17 cellular contexts compared by ENCODE assay signal in the genomic region with DNA sequence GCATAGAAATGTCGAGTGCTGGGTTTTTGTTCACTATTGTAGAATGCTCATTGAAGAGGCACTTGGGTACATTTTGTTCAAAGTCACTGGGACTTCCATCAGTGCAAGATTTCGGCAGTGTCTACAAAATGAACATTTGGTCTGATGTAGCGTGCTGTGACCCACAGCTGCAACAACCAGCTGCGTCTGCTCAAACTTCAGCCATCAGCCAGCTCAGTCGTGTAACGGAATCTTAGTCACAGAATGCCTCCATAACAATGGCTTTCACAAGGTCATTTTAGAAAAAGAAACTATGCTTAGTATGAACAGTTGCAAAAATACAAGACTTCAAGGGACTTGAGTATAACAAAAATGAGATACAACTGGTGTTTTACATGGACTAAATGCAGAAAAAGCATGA.
DNase-seq lines count a peak whose midpoint lies in the region; ATAC-seq and TF ChIP-seq lines count a peak whose summit lies in the region.
"Had no signal": no experiment of that assay in that cellular context is flagged by ENCODE, and none has a peak within 500 bp of the region (broad histone marks: within the 10 kb centered on the region; RNA-seq: fewer than 3 reads in every experiment).

No MANE protein-coding gene starts in this region.

- no peaks in the 10 kb centered on the region for H3K36me3 ChIP-seq in right atrium auricular region
- no peaks in the 10 kb centered on the region for H3K36me3 ChIP-seq in ovary

- TF ChIP-seq CTCF in AG04450 (IDR thresholded peaks at IDR 0.05; ENCODE audit: low read depth, low read length) (no peak), cardiac fibroblast (IDR thresholded peaks at IDR 0.05; ENCODE audit: low read depth, low read length) (no peak), right atrium auricular region (IDR thresholded peaks at IDR 0.05) (no peak), ovary (IDR thresholded peaks at IDR 0.05) (no peak)

- no peak for TF ChIP-seq POLR2A in ovary (IDR thresholded peaks at IDR 0.05)
- TF ChIP-seq POLR2A in GM18505 (IDR thresholded peaks at IDR 0.05; ENCODE audit: borderline replicate concordance, extremely low read depth, insufficient read depth, insufficient read length): no peak

- DNase-seq in AG04450 (ENCODE audit: low read depth, low spot score) (peak; percentile 36), cardiac fibroblast (ENCODE audit: low read depth in 2 of 2) (peak; percentile 78 to 89), right atrium auricular region (ENCODE audit: low spot score) (peak; percentile 70), ovary (peak; percentile 69 to 80 (median 75)), SHP77 treated with DMSO at 0.1 percent for 48 hours (lab: John Stamatoyannopoulos, UW) (no peak)
- no peak for DNase-seq in activated CD4-positive, alpha-beta T cell treated with anti-CD3 and anti-CD28 coated beads, Interleukin-2, amount 50 U/mL, for 4 hours
- DNase-seq: activated CD4-positive, alpha-beta T cell treated with anti-CD3 and anti-CD28 coated beads for 1 hour; activated T-cell treated with anti-CD3 and anti-CD28 coated beads, Interleukin-2, amount 50 U/mL, for 72 hours; Calu3; effector memory CD8-positive, alpha-beta T cell; mesendoderm; NCI-H1105; PC-9; T-helper 1 cell had no signal

- POLR2A ChIA-PET in AG04450 (lab: Yijun Ruan, JAX): no interaction called here

- H3K27me3 ChIP-seq in AG04450 (ENCODE audit: control insufficient read depth, insufficient read depth, low read length) (no peaks in the 10 kb centered on the region), right atrium auricular region (no peaks in the 10 kb centered on the region), ovary (no peaks in the 10 kb centered on the region)
- H3K27me3 ChIP-seq: hepatocyte had no signal

- intact Hi-C loops in ovary (cut with DNase I): no loop called here

- CTCF ChIA-PET in AG04450 (lab: Charles Lee): interaction anchor here (0.5 to 0.6 kb wide), 2 partner anchors 10 to 49 kb away, joined by 3 read pairs; no protein-coding TSS in a partner anchor

- H3K9me3 ChIP-seq in AG04450 (ENCODE audit: control insufficient read depth, insufficient read depth, low read length): no peaks in the 10 kb centered on the region
- H3K9me3 ChIP-seq in right atrium auricular region: no peaks in the 10 kb centered on the region
- H3K9me3 ChIP-seq in ovary: no peaks in the 10 kb centered on the region

- H3K27ac ChIP-seq in AG04450 (ENCODE audit: low read depth, low read length): no peak overlapping the region
- peak overlapping the region in 1 of 2 donors; percentile 46 for H3K27ac ChIP-seq in right atrium auricular region
- H3K27ac ChIP-seq in ovary: peak overlapping the region in 1 of 2 donors; percentile 1
- H3K27ac ChIP-seq: hepatocyte, PC-9 had no signal

- 4 to 18% (median 5%) methylated on average over 6 of the region's 6 CpGs for WGBS in ovary, 3 donors

- TF ChIP-seq EP300 in ovary (IDR thresholded peaks at IDR 0.05): no peak

- H3K4me3 ChIP-seq in AG04450 (ENCODE audit: low read depth, low read length) (no peak overlapping the region), cardiac fibroblast (replicated peaks in 1 of 2; ENCODE audit: low read depth in 2 of 2, low read length in 2 of 2) (no peak overlapping the region), right atrium auricular region (no peak overlapping the region), ovary (no peak overlapping the region)
- H3K4me3 ChIP-seq: hepatocyte, PC-9 had no signal

- ATAC-seq in GM18517 (IDR thresholded peaks at IDR 0.05; ENCODE audit: unreplicated experiment): no peak
- no peak for ATAC-seq in GM18505 (IDR thresholded peaks at IDR 0.05; ENCODE audit: unreplicated experiment)
- ATAC-seq: activated T-cell treated with anti-CD3 and anti-CD28 coated beads, Interleukin-2, amount 50 U/mL, for 72 hours; effector memory CD8-positive, alpha-beta T cell had no signal

- peaks cover 0 to 12% of the 10 kb centered on the region in 2 donors for H3K4me1 ChIP-seq in right atrium auricular region
- H3K4me1 ChIP-seq in ovary (ENCODE audit: insufficient read depth): peaks cover 6% of the 10 kb centered on the region

Comparison
In these comparisons a context has a peak if more than half of its experiments do, and no peak if none do; other contexts are left out.
1. DNase-seq: peak in AG04450 (single experiment), cardiac fibroblast (2 of 2), right atrium auricular region (single experiment) and ovary (5 of 5); none in SHP77 treated with DMSO at 0.1 percent for 48 hours (single experiment) and activated CD4-positive, alpha-beta T cell treated with anti-CD3 and anti-CD28 coated beads, Interleukin-2, amount 50 U/mL, for 4 hours (0 of 2).